1 cellular context compared by ENCODE assay signal in genomic region chr20:56458227-56458821, GRCh38.
TF ChIP-seq lines count a peak whose summit lies in the region.

No MANE protein-coding gene starts in this region.

TF ChIP-seq in K562, 482 proteins besides CTCF, POLR2A, EP300 and RAD21:
- no peak for TF ChIP-seq NR2F6 (CRISPR knock-in tag; IDR thresholded peaks at IDR 0.05)
- TF ChIP-seq CBX8 (IDR thresholded peaks at IDR 0.05; ENCODE audit: borderline replicate concordance, extremely low read depth, low read depth, low read length, poor library complexity, severe bottlenecking) = no peak
- no peak for TF ChIP-seq HINFP (tag; conservative IDR thresholded peaks at IDR 0.05; ENCODE audit: low read depth)
- 0 out of 2 replicates have a peak, but pooled peaks have one; percentile 34 for TF ChIP-seq ZBTB9 (CRISPR knock-in tag; IDR thresholded peaks at IDR 0.05)
- TF ChIP-seq ZNF639 (CRISPR knock-in tag; conservative IDR thresholded peaks at IDR 0.05 in 1 of 2, IDR thresholded peaks at IDR 0.05 in 1 of 2) = no peak
- no peak for TF ChIP-seq GATAD2B (IDR thresholded peaks at IDR 0.05; ENCODE audit: borderline replicate concordance)
- TF ChIP-seq GATA2 (CRISPR knock-in tag; IDR thresholded peaks at IDR 0.05) = no peak
- peak; percentile 50; the same call in 1 of the 2 replicates for TF ChIP-seq ZBTB33 (CRISPR knock-in tag; IDR thresholded peaks at IDR 0.05)
- TF ChIP-seq BRF2 (IDR thresholded peaks at IDR 0.05; ENCODE audit: borderline replicate concordance, insufficient read depth, insufficient read length) = no peak
- peak; percentile 53 for TF ChIP-seq POLR2G (IDR thresholded peaks at IDR 0.05; ENCODE audit: low read depth, low read length)
- TF ChIP-seq TCF3 (CRISPR knock-in tag; IDR thresholded peaks at IDR 0.05) = peak; percentile 26; the same call in 1 of the 2 replicates
- no peak for TF ChIP-seq RNF2 (IDR thresholded peaks at IDR 0.05)
- TF ChIP-seq PCBP1 (IDR thresholded peaks at IDR 0.05; ENCODE audit: low read depth, low read length, poor library complexity, severe bottlenecking) = no peak
- TF ChIP-seq E2F1 (CRISPR knock-in tag; IDR thresholded peaks at IDR 0.05) = no peak
- no peak for TF ChIP-seq TSHZ1 (CRISPR knock-in tag; IDR thresholded peaks at IDR 0.05)
- TF ChIP-seq HES1 (IDR thresholded peaks at IDR 0.05; ENCODE audit: low read depth) = no peak
- TF ChIP-seq CBFA2T2 (conservative IDR thresholded peaks at IDR 0.05) = peak; percentile 17; the same call in 1 of the 2 replicates
- no peak for TF ChIP-seq BHLHE40 (IDR thresholded peaks at IDR 0.05; ENCODE audit: low read length)
- TF ChIP-seq CBFA2T3 (IDR thresholded peaks at IDR 0.05) = peak; percentile 45; the same call in 1 of the 2 replicates
- TF ChIP-seq MTA3 (IDR thresholded peaks at IDR 0.05; ENCODE audit: borderline replicate concordance) = no peak
TF ChIP-seq in K562: peak in this region for 6.
